1 cellular context compared by ENCODE assay signal in the genomic region with DNA sequence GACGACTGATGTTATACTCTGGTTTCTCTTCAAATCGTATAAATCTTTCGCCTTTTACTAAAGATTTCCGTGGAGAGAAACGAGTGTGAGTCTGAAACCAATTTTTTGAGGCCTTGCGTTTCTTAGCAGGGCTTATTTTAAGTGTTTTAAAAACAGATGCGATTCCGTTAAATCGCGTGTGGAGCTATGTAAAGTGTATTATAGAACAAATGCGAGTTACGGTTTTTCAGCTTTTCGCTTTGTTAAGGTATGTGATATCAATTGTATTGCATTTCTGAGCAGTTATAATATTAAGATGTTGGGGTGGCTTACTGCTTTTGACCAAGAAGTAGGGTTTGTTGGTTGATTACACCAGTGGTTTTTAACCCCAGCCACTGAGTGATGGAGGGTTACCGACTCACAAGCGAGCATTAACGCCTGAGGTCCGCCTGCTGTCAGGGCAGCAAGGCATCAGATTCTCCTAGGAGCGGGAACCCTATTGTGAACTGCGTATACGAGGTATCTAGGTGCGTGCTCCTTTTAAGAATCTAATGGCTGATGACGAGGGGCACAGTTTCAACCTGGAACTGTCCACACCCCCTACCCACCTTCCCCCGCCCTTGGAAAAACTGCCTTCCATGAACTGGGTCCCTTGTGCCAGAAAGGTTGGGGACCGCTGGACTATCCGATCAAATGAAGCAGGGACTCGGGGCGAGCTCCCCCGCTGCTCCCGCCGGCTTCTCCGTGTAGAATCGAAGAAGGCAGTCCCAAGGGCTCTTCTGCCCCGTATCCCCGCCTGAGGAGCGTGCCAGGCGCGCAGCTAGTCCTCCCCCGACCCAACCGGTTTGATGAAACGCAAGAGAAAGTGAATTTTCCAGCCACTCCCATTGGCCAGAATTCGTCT.
TF ChIP-seq lines count a peak whose summit lies in the region.

No MANE protein-coding gene starts in this region.

TF ChIP-seq in endothelial cell of umbilical vein, 7 proteins besides CTCF, POLR2A, EP300 and RAD21 (continued from another document):
- TF ChIP-seq, protein P1, sequence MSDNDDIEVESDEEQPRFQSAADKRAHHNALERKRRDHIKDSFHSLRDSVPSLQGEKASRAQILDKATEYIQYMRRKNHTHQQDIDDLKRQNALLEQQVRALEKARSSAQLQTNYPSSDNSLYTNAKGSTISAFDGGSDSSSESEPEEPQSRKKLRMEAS (IDR thresholded peaks at IDR 0.05; ENCODE audit: insufficient read depth, insufficient read length): no peak
- peak; percentile 100 for TF ChIP-seq POLR2AphosphoS5 (IDR thresholded peaks at IDR 0.05; ENCODE audit: insufficient read depth, low read depth, low read length)
TF ChIP-seq in endothelial cell of umbilical vein: peak in this region for 2.
